In the genomic region with DNA sequence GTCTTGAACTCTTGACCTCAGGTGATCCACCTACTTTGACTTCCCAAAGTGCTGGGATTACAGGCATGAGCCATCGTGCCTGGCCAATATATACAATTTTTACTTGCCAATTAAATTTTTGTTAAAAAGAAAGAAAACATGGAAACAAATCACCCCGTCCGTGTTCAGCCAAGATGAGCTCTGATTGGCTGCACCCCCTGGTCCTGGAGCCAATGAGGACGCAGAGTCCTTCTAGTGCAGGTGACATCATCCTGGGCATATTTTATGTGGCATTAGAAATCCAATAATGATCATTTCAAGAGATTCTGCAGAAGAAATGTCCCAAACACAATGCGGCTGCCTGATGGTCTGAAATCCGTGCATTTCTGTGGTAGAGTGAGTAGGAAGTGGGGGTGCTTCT, we compare ENCODE assay signal across 10 cellular contexts.
"Had no signal": no experiment of that assay in that cellular context is flagged by ENCODE, and none has a peak within 500 bp of the region (broad histone marks: within the 10 kb centered on the region; RNA-seq: fewer than 3 reads in every experiment).

No MANE protein-coding gene starts in this region.

- H3K4me3 ChIP-seq: GM23248 had no signal

- H2AFZ ChIP-seq: GM23248 had no signal

- DNase-seq: GM23248, H9, HCEC 1CT, HFFc6, IMR-90, KBM-7 had no signal

- H3K27ac ChIP-seq: GM23248, HL-60, KMS-11 had no signal

- FAIRE-seq: H1, H54 had no signal

- H3K9ac ChIP-seq: GM23248, KMS-11 had no signal

- H3K4me2 ChIP-seq: KMS-11 had no signal
